ENCODE assay signal across 1 cellular context in the genomic region with DNA sequence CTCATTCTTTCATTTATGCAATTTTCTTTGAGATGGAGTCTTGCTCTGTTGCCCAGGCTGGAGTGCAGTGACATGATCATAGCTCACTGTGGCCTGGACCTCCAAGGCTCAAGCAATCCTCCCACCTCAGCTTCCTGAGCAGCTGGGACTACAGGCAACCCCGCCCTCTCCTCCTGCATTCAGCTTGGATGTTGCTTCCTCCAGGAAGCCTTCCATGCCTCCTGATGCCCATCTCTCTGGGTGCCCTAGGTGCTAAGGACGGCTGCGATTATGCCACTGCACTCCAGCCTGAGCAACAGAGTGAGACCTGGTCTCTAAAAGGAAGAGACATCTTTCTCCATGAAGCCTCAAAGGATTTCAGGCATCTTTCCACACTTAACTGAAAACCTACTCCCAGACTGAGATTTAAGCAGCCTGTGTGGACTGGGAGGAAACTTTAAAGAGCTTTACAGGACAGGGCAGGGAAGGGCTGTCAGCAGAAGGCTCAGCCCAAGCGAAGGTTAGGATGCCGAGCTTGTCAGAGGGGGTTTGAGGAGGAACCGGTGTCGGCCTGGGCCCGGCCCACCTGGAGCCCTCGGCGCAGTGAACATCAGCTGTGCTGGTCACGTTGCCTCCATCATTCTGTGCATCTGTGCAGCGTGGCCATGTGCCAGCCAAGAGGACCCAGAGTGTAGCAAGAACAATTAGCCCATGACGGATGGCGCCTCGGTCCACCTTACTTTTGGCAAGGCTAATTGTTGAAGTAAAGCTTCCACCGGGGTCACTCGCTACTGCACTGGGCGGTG.
TF ChIP-seq lines count a peak whose summit lies in the region.

No MANE protein-coding gene starts in this region.

TF ChIP-seq in H1, 55 proteins besides CTCF, POLR2A, EP300 and RAD21 (continued from another document):
- TF ChIP-seq BRCA1 (IDR thresholded peaks at IDR 0.05; ENCODE audit: low read depth, low read length) (no peak), CHD1 (IDR thresholded peaks at IDR 0.05; ENCODE audit: low read depth, low read length) (no peak), SP2 (IDR thresholded peaks at IDR 0.05; ENCODE audit: low read length) (no peak), POU5F1 (IDR thresholded peaks at IDR 0.05; ENCODE audit: low read depth, low read length) (no peak), TCF12 (IDR thresholded peaks at IDR 0.05; ENCODE audit: low read depth, low read length) (no peak), EGR1 (IDR thresholded peaks at IDR 0.05; ENCODE audit: borderline replicate concordance, low read depth, low read length) (no peak), ASH2L (IDR thresholded peaks at IDR 0.05; ENCODE audit: low read length) (no peak), SP4 (IDR thresholded peaks at IDR 0.05; ENCODE audit: low read length) (no peak), CEBPB (IDR thresholded peaks at IDR 0.05; ENCODE audit: low read depth, low read length) (no peak), FOSL1 (IDR thresholded peaks at IDR 0.05; ENCODE audit: insufficient read depth, low read depth, low read length) (no peak)
